ENCODE assay signal across 9 cellular contexts in the genomic region with DNA sequence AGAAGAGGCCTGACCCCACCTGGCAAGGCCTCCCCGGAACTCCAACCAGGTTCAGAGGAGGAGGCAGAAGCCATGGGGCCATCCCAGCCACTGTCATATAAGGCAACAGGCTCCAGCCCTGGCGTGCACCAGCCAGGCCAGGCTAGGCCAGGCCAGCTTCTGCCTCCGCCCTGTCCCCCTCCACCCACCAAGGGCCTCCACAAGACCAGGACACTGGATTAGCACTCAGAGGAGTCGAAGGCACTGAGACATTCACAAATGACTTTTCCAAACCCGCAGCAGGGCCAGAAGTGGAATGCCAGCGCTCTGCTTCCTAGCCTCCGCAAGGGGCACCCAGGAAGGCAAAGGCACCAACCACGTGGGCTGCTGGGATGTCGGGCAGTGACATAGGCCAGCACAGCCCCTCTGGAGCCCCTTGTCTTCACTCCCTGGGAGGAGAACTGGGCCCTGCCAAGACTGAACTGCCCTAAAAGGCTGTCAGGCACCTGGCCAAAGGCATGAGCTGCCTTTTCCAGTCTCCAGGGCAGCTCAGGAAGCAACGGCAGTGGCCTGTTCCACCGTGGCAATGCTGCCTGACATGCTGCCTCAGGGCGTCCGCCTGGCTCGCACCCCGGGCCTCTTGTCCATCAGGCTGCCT. TPM values are rescaled to one million over a fixed set of nuclear protein-coding genes. Genes with fewer than 3 reads are reported as not detected.
A peak's percentile ranks its signal among the peaks of the same experiment; 100 is the strongest.
DNase-seq lines count a peak whose midpoint lies in the region; ATAC-seq and TF ChIP-seq lines count a peak whose summit lies in the region.
"Had no signal": no experiment of that assay in that cellular context is flagged by ENCODE, and none has a peak within 500 bp of the region (broad histone marks: within the 10 kb centered on the region; RNA-seq: fewer than 3 reads in every experiment).

No MANE protein-coding gene starts in this region.

- H3K27me3 ChIP-seq in gastroesophageal sphincter = no peaks in the 10 kb centered on the region

- peak; percentile 96 for ATAC-seq in gastroesophageal sphincter
- ATAC-seq in GM18868 (IDR thresholded peaks at IDR 0.05; ENCODE audit: unreplicated experiment) = no peak

- TF ChIP-seq POLR2A in gastroesophageal sphincter (IDR thresholded peaks at IDR 0.05) = peak; percentile 18 to 45

- no peaks in the 10 kb centered on the region for H3K9me3 Mint-ChIP-seq in neural crest cell

- no peaks in the 10 kb centered on the region for H3K27me3 Mint-ChIP-seq in neural crest cell (ENCODE audit: low read depth)

- H3K9me3 ChIP-seq in gastroesophageal sphincter = no peaks in the 10 kb centered on the region

- peaks cover 3 to 75% (median 27%) of the 10 kb centered on the region in 3 donors for H3K4me1 ChIP-seq in gastroesophageal sphincter

- no peak overlapping the region for H3K4me3 Mint-ChIP-seq in neural crest cell

- H3K4me1 Mint-ChIP-seq in neural crest cell = peaks cover 51% of the 10 kb centered on the region

- no peak for TF ChIP-seq EP300 in gastroesophageal sphincter (IDR thresholded peaks at IDR 0.05)

- TF ChIP-seq CTCF in gastroesophageal sphincter (IDR thresholded peaks at IDR 0.05) = peak in 1 of 4 experiments; percentile 34
- no peak for TF ChIP-seq CTCF in neural crest cell (conservative IDR thresholded peaks at IDR 0.05)

- DNase-seq in AG08395 (ENCODE audit: low spot score) (peak; percentile 91), SK-N-DZ (ENCODE audit: low spot score) (peak; percentile 86), neural crest cell (ENCODE audit: low read depth, low spot score) (peak; percentile 38), inferior parietal cortex (ENCODE audit: extremely low spot score) (no peak), NCI-H187 treated with DMSO at 0.1 percent for 48 hours (lab: John Stamatoyannopoulos, UW) (no peak), NCI-H2171 (lab: John Stamatoyannopoulos, UW) (no peak)
- DNase-seq: amniotic stem cell had no signal

- H3K27ac Mint-ChIP-seq in neural crest cell (ENCODE audit: unreplicated experiment) = peak overlapping the region; percentile 78

- no CpG with 5 or more reads among the region's 15 CpGs for WGBS in gastroesophageal sphincter (ENCODE audit: low coverage in 1 of 2), 2 donors

- H3K36me3 Mint-ChIP-seq in neural crest cell (ENCODE audit: low read depth) = no peaks in the 10 kb centered on the region

- peak overlapping the region in 1 of 2 donors; percentile 43 for H3K4me3 ChIP-seq in gastroesophageal sphincter

- no peaks in the 10 kb centered on the region for H3K36me3 ChIP-seq in gastroesophageal sphincter

- peak overlapping the region; percentile 89 to 99 (median 94) for H3K27ac ChIP-seq in gastroesophageal sphincter

RNA-seq across cellular contexts. Expression of a gene that starts 37.6 kb away (rescaled TPM):
- 42.0 and 42.7 TPM in 2 replicates for polyA plus RNA-seq in SK-N-DZ (2014; cell fraction: cytosol; rRNA removed)
- polyA plus RNA-seq in SK-N-DZ (2014; cell fraction: nucleus; rRNA removed) = 91.3 and 99.0 TPM in 2 replicates
- total RNA-seq in gastroesophageal sphincter (10 to 100 TPM; 58.7 to 66.6 (median 62.8) TPM), neural crest cell (102 and 103 TPM in 2 replicates)

RNA-seq across cellular contexts. Expression of a gene that starts 49.7 kb away (rescaled TPM):
- polyA plus RNA-seq in SK-N-DZ (2014; cell fraction: cytosol; rRNA removed) = 23.2 and 23.9 TPM in 2 replicates
- polyA plus RNA-seq in SK-N-DZ (2014; cell fraction: nucleus; rRNA removed) = 20.5 and 30.6 TPM in 2 replicates
- 10 to 100 TPM; 13.3 to 20.4 (median 17.1) TPM for total RNA-seq in gastroesophageal sphincter
- 23.4 and 25.8 TPM in 2 replicates for total RNA-seq in neural crest cell

Comparison
In these comparisons a context has a peak if more than half of its experiments do, and no peak if none do; other contexts are left out.
1. DNase-seq: peak in AG08395 (single experiment), SK-N-DZ (single experiment) and neural crest cell (single experiment); none in inferior parietal cortex (single experiment), NCI-H187 treated with DMSO at 0.1 percent for 48 hours (single experiment) and NCI-H2171 (single experiment).